In genomic region chr22:19405133-19405532, GRCh38 we compare ENCODE assay signal across 28 cellular contexts.
"Had no signal": no experiment of that assay in that cellular context is flagged by ENCODE, and none has a peak within 500 bp of the region (broad histone marks: within the 10 kb centered on the region; RNA-seq: fewer than 3 reads in every experiment).

No MANE protein-coding gene starts in this region.

- H3K4me1 Mint-ChIP-seq: activated CD4-positive, alpha-beta T cell treated with anti-CD3 and anti-CD28 coated beads, Interleukin-2, amount 10 ng/mL, durations not matched to agents 24 days and 14 days; WTC11 had no signal

- H3K9me3 Mint-ChIP-seq: activated CD4-positive, alpha-beta memory T cell treated with anti-CD3 and anti-CD28 coated beads for 36 hours; activated CD4-positive, alpha-beta T cell treated with anti-CD3 and anti-CD28 coated beads, Interleukin-2, amount 10 ng/mL, durations not matched to agents 24 days and 14 days; activated naive CD4-positive, alpha-beta T cell treated with anti-CD3 and anti-CD28 coated beads for 36 hours; activated T-cell treated with anti-CD3 and anti-CD28 coated beads, Interleukin-2, amount 50 U/mL, for 4 hours; T-helper 1 cell treated with Interleukin-12 subunit alpha and Interleukin-12 subunit beta and Interleukin-4 antibody, amounts not matched to agents 30 μg/mL and 1 μg/mL, for 36 hours; WTC11 had no signal

- H3K4me1 ChIP-seq: breast epithelium had no signal

- H3K9ac ChIP-seq: KMS-11 had no signal

- H3K9me3 ChIP-seq: adrenal gland, breast epithelium, MG63, SJSA1 had no signal

- H3K4me3 Mint-ChIP-seq: activated CD4-positive, alpha-beta memory T cell treated with anti-CD3 and anti-CD28 coated beads for 36 hours; activated CD4-positive, alpha-beta T cell treated with anti-CD3 and anti-CD28 coated beads, Interleukin-2, amount 10 ng/mL, durations not matched to agents 24 days and 14 days; activated naive CD4-positive, alpha-beta T cell treated with anti-CD3 and anti-CD28 coated beads for 36 hours; activated naive CD8-positive, alpha-beta T cell; activated T-cell treated with anti-CD3 and anti-CD28 coated beads, Interleukin-2, amount 50 U/mL, for 4 hours; T-helper 1 cell treated with Interleukin-12 subunit alpha and Interleukin-12 subunit beta and Interleukin-4 antibody, amounts not matched to agents 30 μg/mL and 1 μg/mL, for 36 hours; WTC11 had no signal

- H3K27ac Mint-ChIP-seq: activated CD4-positive, alpha-beta T cell treated with anti-CD3 and anti-CD28 coated beads, Interleukin-2, amount 10 ng/mL, durations not matched to agents 24 days and 14 days; activated naive CD4-positive, alpha-beta T cell treated with anti-CD3 and anti-CD28 coated beads for 36 hours; activated naive CD8-positive, alpha-beta T cell; WTC11 had no signal

- H3K4me3 ChIP-seq: adrenal gland, breast epithelium, MG63, SJSA1 had no signal

- DNase-seq: activated CD4-positive, alpha-beta memory T cell treated with anti-CD3 and anti-CD28 coated beads for 36 hours; activated CD4-positive, alpha-beta T cell treated with anti-CD3 and anti-CD28 coated beads, Interleukin-2, amount 10 ng/mL, durations not matched to agents 24 days and 14 days; activated CD4-positive, CD25-positive, alpha-beta regulatory T cell treated with anti-CD3 and anti-CD28 coated beads, Interleukin-2, amount 50 U/mL, for 72 hours; activated CD8-positive, alpha-beta memory T cell treated with anti-CD3 and anti-CD28 coated beads for 24 hours; activated gamma-delta T cell; activated naive CD4-positive, alpha-beta T cell treated with anti-CD3 and anti-CD28 coated beads for 36 hours; activated T-cell treated with anti-CD3 and anti-CD28 coated beads, Interleukin-2, amount 50 U/mL, for 4 hours; anterior cingulate cortex; MG63; MV-4-11; NCI-H1105; NCI-H1436; NCI-H1694 treated with DMSO at 0.1 percent for 48 hours; NCI-H2081; NCI-H510A treated with DMSO at 0.1 percent for 48 hours; NCI-H69; PC-3; SHP77; T-helper 9 cell had no signal

- FAIRE-seq: RCC 7860 had no signal

- ATAC-seq: activated T-cell treated with anti-CD3 and anti-CD28 coated beads, Interleukin-2, amount 50 U/mL, for 4 hours; PC-3; SK-N-SH treated with all-trans-retinoic acid at 6 μM for 48 hours; WTC11 had no signal

- H3K27ac ChIP-seq: adrenal gland, breast epithelium, KMS-11, SJSA1 had no signal

- H3K27me3 Mint-ChIP-seq: activated CD4-positive, alpha-beta memory T cell treated with anti-CD3 and anti-CD28 coated beads for 36 hours; activated CD4-positive, alpha-beta T cell treated with anti-CD3 and anti-CD28 coated beads, Interleukin-2, amount 10 ng/mL, durations not matched to agents 24 days and 14 days; activated naive CD8-positive, alpha-beta T cell had no signal

- H3K4me2 ChIP-seq: KMS-11 had no signal

- H3K27me3 ChIP-seq: adrenal gland, breast epithelium, MG63, SJSA1 had no signal

- H3K36me3 ChIP-seq: breast epithelium had no signal
